Comparison of ENCODE assay signal across 22 cellular contexts in the genomic region with DNA sequence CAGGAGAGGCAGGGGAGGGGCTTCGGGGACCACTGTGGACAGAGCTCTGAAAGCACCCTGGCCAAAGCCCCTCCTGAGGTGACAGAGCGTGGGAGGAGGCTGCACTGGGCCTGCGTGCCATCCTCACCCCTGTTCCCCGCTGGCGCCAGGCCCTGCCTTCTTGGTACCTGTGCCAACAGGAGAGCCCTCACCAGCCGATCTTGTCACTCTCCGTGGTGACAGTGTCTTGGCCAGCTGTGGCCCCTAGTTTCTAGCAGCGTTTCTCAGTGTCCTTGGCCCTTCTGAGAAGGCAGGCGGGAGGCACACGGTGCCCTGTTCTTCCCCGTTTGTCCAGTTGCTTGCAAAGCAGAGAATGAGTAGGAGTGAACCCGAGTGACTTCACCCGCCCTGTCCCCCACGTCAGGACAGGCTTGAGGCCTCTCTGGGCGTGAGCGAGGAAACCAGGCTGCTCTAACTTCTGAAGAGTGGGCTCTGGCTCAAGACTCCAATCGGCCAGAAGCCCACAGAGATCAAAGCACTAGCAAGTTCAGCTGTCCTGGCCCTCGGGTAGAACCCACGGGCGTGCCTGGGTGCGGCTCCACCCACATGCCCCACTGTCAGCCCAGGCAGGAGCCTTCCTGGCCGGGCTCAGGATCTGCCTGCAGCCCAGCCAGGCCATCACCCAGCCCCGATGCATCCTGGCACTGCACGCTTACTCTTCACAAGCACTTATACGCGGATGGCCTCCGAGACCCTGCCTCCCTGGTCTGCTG.
DNase-seq lines count a peak whose midpoint lies in the region; ATAC-seq, FAIRE-seq and TF ChIP-seq lines count a peak whose summit lies in the region.
"Had no signal": no experiment of that assay in that cellular context is flagged by ENCODE, and none has a peak within 500 bp of the region (broad histone marks: within the 10 kb centered on the region; RNA-seq: fewer than 3 reads in every experiment).

No MANE protein-coding gene starts in this region.

- FAIRE-seq in GM12892 (lab: Jason Lieb, UNC), result no peak
- FAIRE-seq: GM12891, K562 had no signal

- no peak overlapping the region for H2AK5ac ChIP-seq in trophoblast cell (ENCODE audit: low read length)

- no peak overlapping the region for H4K91ac ChIP-seq in trophoblast cell (ENCODE audit: low read depth, low read length)

- H3K9me3 ChIP-seq in body of pancreas (no peaks in the 10 kb centered on the region), lower lobe of right lung (no peaks in the 10 kb centered on the region), trophoblast cell (ENCODE audit: insufficient read depth, low read depth, low read length) (peaks cover 2% of the 10 kb centered on the region)
- H3K9me3 ChIP-seq: uterus had no signal

- no peak overlapping the region for H4K8ac ChIP-seq in trophoblast cell (ENCODE audit: low read depth, low read length)

- peaks cover 2% of the 10 kb centered on the region for H3K79me1 ChIP-seq in trophoblast cell (ENCODE audit: low read length)

- H3K27me3 ChIP-seq in body of pancreas (no peaks in the 10 kb centered on the region), lower lobe of right lung (ENCODE audit: low read depth) (no peaks in the 10 kb centered on the region), trophoblast cell (ENCODE audit: insufficient read depth, low read length) (no peaks in the 10 kb centered on the region)
- H3K27me3 ChIP-seq: uterus had no signal

- no peaks in the 10 kb centered on the region for H3K36me3 Mint-ChIP-seq in activated T-cell treated with anti-CD3 and anti-CD28 coated beads, Interleukin-2, amount 50 U/mL, for 24 hours (ENCODE audit: low read depth)
- H3K36me3 Mint-ChIP-seq: CD8-positive, alpha-beta memory T cell; stimulated activated memory B cell treated with anti-CD40 and anti-IgM and Interleukin-4, amounts not matched to agents 10 μg/mL and 1 μg/mL and 100 μg/mL, for 72 hours had no signal

- H3K79me2 ChIP-seq in trophoblast cell (ENCODE audit: control insufficient read depth, insufficient read depth, low read length, poor library complexity), result no peaks in the 10 kb centered on the region

- ATAC-seq in body of pancreas (peak; percentile 18), lower lobe of right lung (peak; percentile 15 to 23), GM18505 (IDR thresholded peaks at IDR 0.05; ENCODE audit: unreplicated experiment) (no peak)
- ATAC-seq: activated T-cell treated with anti-CD3 and anti-CD28 coated beads, Interleukin-2, amount 50 U/mL, for 4 hours; K562; stimulated activated memory B cell treated with anti-CD40 and anti-IgM and Interleukin-4, amounts not matched to agents 10 μg/mL and 1 μg/mL and 100 μg/mL, for 72 hours had no signal

- no peaks in the 10 kb centered on the region for H3K36me3 ChIP-seq in body of pancreas (replicated peaks in 1 of 2; ENCODE audit: insufficient read depth in 1 of 2, low read depth in 2 of 2)
- peaks cover 16% of the 10 kb centered on the region for H3K36me3 ChIP-seq in lower lobe of right lung
- no peaks in the 10 kb centered on the region for H3K36me3 ChIP-seq in trophoblast cell (ENCODE audit: control insufficient read depth in 1 of 2, insufficient read depth in 2 of 2, low read length in 2 of 2)
- H3K36me3 ChIP-seq: uterus had no signal

- H3K4me3 Mint-ChIP-seq in activated T-cell treated with anti-CD3 and anti-CD28 coated beads, Interleukin-2, amount 50 U/mL, for 24 hours, result no peak overlapping the region
- H3K4me3 Mint-ChIP-seq: activated T-cell treated with anti-CD3 and anti-CD28 coated beads, Interleukin-2, amount 50 U/mL, for 4 hours; CD8-positive, alpha-beta memory T cell; stimulated activated memory B cell treated with anti-CD40 and anti-IgM and Interleukin-4, amounts not matched to agents 10 μg/mL and 1 μg/mL and 100 μg/mL, for 72 hours had no signal

- H3K27ac Mint-ChIP-seq in activated T-cell treated with anti-CD3 and anti-CD28 coated beads, Interleukin-2, amount 50 U/mL, for 24 hours, result no peak overlapping the region
- H3K27ac Mint-ChIP-seq: stimulated activated memory B cell treated with anti-CD40 and anti-IgM and Interleukin-4, amounts not matched to agents 10 μg/mL and 1 μg/mL and 100 μg/mL, for 72 hours had no signal

- H3K4me2 ChIP-seq in trophoblast cell (ENCODE audit: low read length), result no peak overlapping the region

- H3K4me3 ChIP-seq in body of pancreas, result no peak overlapping the region
- H3K4me3 ChIP-seq in lower lobe of right lung, result no peak overlapping the region
- no peak overlapping the region for H3K4me3 ChIP-seq in trophoblast cell (ENCODE audit: low read depth, low read length)
- H3K4me3 ChIP-seq: K562, skin epidermis, uterus had no signal

- H2BK5ac ChIP-seq in trophoblast cell (ENCODE audit: low read depth, low read length, poor library complexity), result no peak overlapping the region

- H3K14ac ChIP-seq in trophoblast cell (ENCODE audit: low read length), result no peak overlapping the region

- H2BK120ac ChIP-seq in trophoblast cell (ENCODE audit: insufficient read depth, low read length, poor library complexity), result no peak overlapping the region

- no peak overlapping the region for H4K12ac ChIP-seq in trophoblast cell (ENCODE audit: low read depth, low read length)

- H3K4me1 Mint-ChIP-seq in activated T-cell treated with anti-CD3 and anti-CD28 coated beads, Interleukin-2, amount 50 U/mL, for 24 hours (ENCODE audit: low read depth), result no peaks in the 10 kb centered on the region
- H3K4me1 Mint-ChIP-seq: CD8-positive, alpha-beta memory T cell; stimulated activated memory B cell treated with anti-CD40 and anti-IgM and Interleukin-4, amounts not matched to agents 10 μg/mL and 1 μg/mL and 100 μg/mL, for 72 hours had no signal

- TF ChIP-seq CTCF in body of pancreas (IDR thresholded peaks at IDR 0.05), result no peak
- no peak for TF ChIP-seq CTCF in lower lobe of right lung (IDR thresholded peaks at IDR 0.05)

- H3K4ac ChIP-seq in trophoblast cell (ENCODE audit: low read depth, low read length), result no peak overlapping the region

- H3K9ac ChIP-seq in trophoblast cell (ENCODE audit: low read length), result no peak overlapping the region

- no peak overlapping the region for H2AFZ ChIP-seq in trophoblast cell (ENCODE audit: insufficient read depth, low read length, poor library complexity)

- intact Hi-C loops in body of pancreas (cut with DNase I), result no loop called here
- intact Hi-C loops in lower lobe of right lung (cut with DNase I), result no loop called here

- H3K27ac ChIP-seq in body of pancreas (no peak overlapping the region), lower lobe of right lung (peak overlapping the region; percentile 34), substantia nigra (ENCODE audit: low read depth, low read length, poor library complexity, severe bottlenecking) (peak overlapping the region; percentile 1), trophoblast cell (ENCODE audit: low read depth, low read length) (no peak overlapping the region)
- H3K27ac ChIP-seq: uterus had no signal

- H3K18ac ChIP-seq in trophoblast cell (ENCODE audit: low read length), result no peak overlapping the region

- 70 to 72% methylated on average over 15 to 25 of the region's 27 CpGs for WGBS in body of pancreas, 2 donors
- WGBS in trophoblast cell (ENCODE audit: extremely low coverage, insufficient coverage, insufficient read length), result no CpG with 5 or more reads among the region's 27 CpGs

- peak; percentile 15 for DNase-seq in activated T-cell treated with anti-CD3 and anti-CD28 coated beads, Interleukin-2, amount 50 U/mL, for 24 hours
- no peak for DNase-seq in activated T-cell treated with anti-CD3 and anti-CD28 coated beads, Interleukin-2, amount 50 U/mL, for 1 hour
- DNase-seq in body of pancreas, result peak in 1 of 4 donors; percentile 24
- DNase-seq in lower lobe of right lung, result no peak
- DNase-seq in substantia nigra (lab: John Stamatoyannopoulos, UW), result peak in 5 of 49 donors; percentile 9 to 23 (median 17)
- DNase-seq in trophoblast cell, result no peak
- DNase-seq in GM12892 (ENCODE audit: insufficient read length), result no peak
- DNase-seq: ACHN; activated CD4-positive, alpha-beta T cell treated with anti-CD3 and anti-CD28 coated beads for 48 hours; activated T-cell treated with anti-CD3 and anti-CD28 coated beads, Interleukin-2, amount 50 U/mL, for 4 hours; CD8-positive, alpha-beta memory T cell; cerebellar nuclear complex; foreskin melanocyte; mesenchymal stem cell; NCI-H226; T1000; uterus had no signal

- H3K27me3 Mint-ChIP-seq in activated T-cell treated with anti-CD3 and anti-CD28 coated beads, Interleukin-2, amount 50 U/mL, for 24 hours, result no peaks in the 10 kb centered on the region

- no peak overlapping the region for H2BK12ac ChIP-seq in trophoblast cell (ENCODE audit: low read length)

- TF ChIP-seq POLR2A in body of pancreas (IDR thresholded peaks at IDR 0.05) (no peak), GM18505 (IDR thresholded peaks at IDR 0.05; ENCODE audit: borderline replicate concordance, extremely low read depth, insufficient read depth, insufficient read length) (no peak), GM12892 (IDR thresholded peaks at IDR 0.05; ENCODE audit: low read depth, low read length) (no peak)

- H3K4me1 ChIP-seq in body of pancreas, result no peaks in the 10 kb centered on the region
- peaks cover 15% of the 10 kb centered on the region for H3K4me1 ChIP-seq in lower lobe of right lung
- peaks cover 4 to 9% of the 10 kb centered on the region in 2 experiments for H3K4me1 ChIP-seq in trophoblast cell (ENCODE audit: control insufficient read depth in 1 of 2, insufficient read depth in 2 of 2, low read length in 2 of 2)
- H3K4me1 ChIP-seq: uterus had no signal

- no peak overlapping the region for H3K23ac ChIP-seq in trophoblast cell (ENCODE audit: low read length)

- no peaks in the 10 kb centered on the region for H3K9me3 Mint-ChIP-seq in activated T-cell treated with anti-CD3 and anti-CD28 coated beads, Interleukin-2, amount 50 U/mL, for 24 hours
- H3K9me3 Mint-ChIP-seq: activated T-cell treated with anti-CD3 and anti-CD28 coated beads, Interleukin-2, amount 50 U/mL, for 4 hours; CD8-positive, alpha-beta memory T cell; stimulated activated memory B cell treated with anti-CD40 and anti-IgM and Interleukin-4, amounts not matched to agents 10 μg/mL and 1 μg/mL and 100 μg/mL, for 72 hours had no signal

Comparison
In these comparisons a context has a peak if more than half of its experiments do, and no peak if none do; other contexts are left out.
1. H3K27ac ChIP-seq: peak in lower lobe of right lung (single experiment) and substantia nigra (single experiment); none in body of pancreas (0 of 4) and trophoblast cell (single experiment).